In genomic region chr17:19111111-19111711, GRCh38 we compare ENCODE assay signal across 8 cellular contexts. TPM values are rescaled to one million over a fixed set of nuclear protein-coding genes. Genes with fewer than 3 reads are reported as not detected.
DNase-seq lines count a peak whose midpoint lies in the region; ATAC-seq and TF ChIP-seq lines count a peak whose summit lies in the region.
"Not testable (repeated sequence)": the region's sequence is repeated elsewhere in the genome, so short reads cannot be mapped to it uniquely, and the experiment has no call there.

No MANE protein-coding gene starts in this region.

- ATAC-seq in GM21447 (IDR thresholded peaks at IDR 0.05; ENCODE audit: unreplicated experiment), result peak; percentile 62
- peak; percentile 81 for ATAC-seq in HG03439 (IDR thresholded peaks at IDR 0.05; ENCODE audit: unreplicated experiment)
- ATAC-seq in activated naive CD8-positive, alpha-beta T cell treated with anti-CD3 and anti-CD28 coated beads, Interleukin-2, amount 10 ng/mL, durations not matched to agents 7 days and 5 days (ENCODE audit: low read depth), result peak; percentile 70

- peak overlapping the region; percentile 51 for H3K4me3 Mint-ChIP-seq in T-helper 1 cell treated with Interleukin-12 subunit alpha and Interleukin-12 subunit beta and Interleukin-4 antibody, amounts not matched to agents 30 μg/mL and 1 μg/mL, for 36 hours
- peak overlapping the region; percentile 72 for H3K4me3 Mint-ChIP-seq in activated naive CD8-positive, alpha-beta T cell treated with anti-CD3 and anti-CD28 coated beads, Interleukin-2, amount 10 ng/mL, durations not matched to agents 7 days and 5 days
- H3K4me3 Mint-ChIP-seq in glutamatergic neuron (ENCODE audit: unreplicated experiment), result peak overlapping the region; percentile 84
- peak overlapping the region; percentile 85 for H3K4me3 Mint-ChIP-seq in neural crest cell

- DNase-seq in EH (ENCODE audit: low read depth) (peak; percentile 51), glutamatergic neuron (peak; percentile 85), neural crest cell (ENCODE audit: low read depth, low spot score) (peak; percentile 31)
- DNase-seq in activated naive CD8-positive, alpha-beta T cell treated with anti-CD3 and anti-CD28 coated beads, Interleukin-2, amount 10 ng/mL, durations not matched to agents 7 days and 5 days, result peak; percentile 69
- DNase-seq in stimulated activated CD8-positive, alpha-beta memory T cell treated with anti-CD3 and anti-CD28 coated beads, Interleukin-4, amount 100 ng/mL, for 48 hours, result peak; percentile 63

- not testable (repeated sequence) for H3K36me3 Mint-ChIP-seq in T-helper 1 cell treated with Interleukin-12 subunit alpha and Interleukin-12 subunit beta and Interleukin-4 antibody, amounts not matched to agents 30 μg/mL and 1 μg/mL, for 36 hours (ENCODE audit: low read depth); activated naive CD8-positive, alpha-beta T cell treated with anti-CD3 and anti-CD28 coated beads, Interleukin-2, amount 10 ng/mL, durations not matched to agents 7 days and 5 days; glutamatergic neuron (ENCODE audit: unreplicated experiment); neural crest cell (ENCODE audit: low read depth)

- POLR2A ChIA-PET in activated naive CD8-positive, alpha-beta T cell treated with anti-CD3 and anti-CD28 coated beads, Interleukin-2, amount 10 ng/mL, durations not matched to agents 7 days and 5 days (lab: Charles Lee), result not testable (repeated sequence)

- TF ChIP-seq CTCF in glutamatergic neuron (IDR thresholded peaks at IDR 0.05; ENCODE audit: partially characterized antibody, unreplicated experiment) (peak; percentile 54), neural crest cell (conservative IDR thresholded peaks at IDR 0.05) (peak; percentile 33)

- not testable (repeated sequence) for H3K9me3 Mint-ChIP-seq in T-helper 1 cell treated with Interleukin-12 subunit alpha and Interleukin-12 subunit beta and Interleukin-4 antibody, amounts not matched to agents 30 μg/mL and 1 μg/mL, for 36 hours; activated naive CD8-positive, alpha-beta T cell treated with anti-CD3 and anti-CD28 coated beads, Interleukin-2, amount 10 ng/mL, durations not matched to agents 7 days and 5 days; glutamatergic neuron (ENCODE audit: unreplicated experiment); neural crest cell

- H3K4me1 Mint-ChIP-seq in T-helper 1 cell treated with Interleukin-12 subunit alpha and Interleukin-12 subunit beta and Interleukin-4 antibody, amounts not matched to agents 30 μg/mL and 1 μg/mL, for 36 hours (ENCODE audit: low read depth); activated naive CD8-positive, alpha-beta T cell treated with anti-CD3 and anti-CD28 coated beads, Interleukin-2, amount 10 ng/mL, durations not matched to agents 7 days and 5 days; glutamatergic neuron (ENCODE audit: low read depth, unreplicated experiment); neural crest cell: not testable (repeated sequence)

- H3K27me3 Mint-ChIP-seq in T-helper 1 cell treated with Interleukin-12 subunit alpha and Interleukin-12 subunit beta and Interleukin-4 antibody, amounts not matched to agents 30 μg/mL and 1 μg/mL, for 36 hours (ENCODE audit: low read depth); activated naive CD8-positive, alpha-beta T cell treated with anti-CD3 and anti-CD28 coated beads, Interleukin-2, amount 10 ng/mL, durations not matched to agents 7 days and 5 days; glutamatergic neuron (ENCODE audit: unreplicated experiment); neural crest cell (ENCODE audit: low read depth): not testable (repeated sequence)

- not testable (repeated sequence) for H3K27ac Mint-ChIP-seq in T-helper 1 cell treated with Interleukin-12 subunit alpha and Interleukin-12 subunit beta and Interleukin-4 antibody, amounts not matched to agents 30 μg/mL and 1 μg/mL, for 36 hours; neural crest cell (ENCODE audit: unreplicated experiment)
- H3K27ac Mint-ChIP-seq in activated naive CD8-positive, alpha-beta T cell treated with anti-CD3 and anti-CD28 coated beads, Interleukin-2, amount 10 ng/mL, durations not matched to agents 7 days and 5 days, result peak overlapping the region; percentile 34
- peak overlapping the region; percentile 75 for H3K27ac Mint-ChIP-seq in glutamatergic neuron (ENCODE audit: unreplicated experiment)

RNA-seq across cellular contexts. Expression of gene GRAPL, which starts 16.2 kb away (rescaled TPM):
- total RNA-seq in activated naive CD8-positive, alpha-beta T cell treated with anti-CD3 and anti-CD28 coated beads, Interleukin-2, amount 10 ng/mL, durations not matched to agents 7 days and 5 days, result 10 to 100 TPM; 17.9 to 18.4 TPM
- not detected for total RNA-seq in glutamatergic neuron (ENCODE audit: unreplicated experiment)
- total RNA-seq in neural crest cell, result 1.2 and 1.8 TPM in 2 replicates

Comparison
In these comparisons a context has a peak if more than half of its experiments do, and no peak if none do; other contexts are left out.
1. Peak in every context shown above with its lines: DNase-seq and ATAC-seq.
2. DNase-seq: peak in every context shown above with its lines; median percentile 85 in glutamatergic neuron; 69 in activated naive CD8-positive, alpha-beta T cell treated with anti-CD3 and anti-CD28 coated beads, Interleukin-2, amount 10 ng/mL, durations not matched to agents 7 days and 5 days; 63 in stimulated activated CD8-positive, alpha-beta memory T cell treated with anti-CD3 and anti-CD28 coated beads, Interleukin-4, amount 100 ng/mL, for 48 hours; 51 in EH; 31 in neural crest cell.